Comparison of ENCODE assay signal across 30 cellular contexts in the genomic region with DNA sequence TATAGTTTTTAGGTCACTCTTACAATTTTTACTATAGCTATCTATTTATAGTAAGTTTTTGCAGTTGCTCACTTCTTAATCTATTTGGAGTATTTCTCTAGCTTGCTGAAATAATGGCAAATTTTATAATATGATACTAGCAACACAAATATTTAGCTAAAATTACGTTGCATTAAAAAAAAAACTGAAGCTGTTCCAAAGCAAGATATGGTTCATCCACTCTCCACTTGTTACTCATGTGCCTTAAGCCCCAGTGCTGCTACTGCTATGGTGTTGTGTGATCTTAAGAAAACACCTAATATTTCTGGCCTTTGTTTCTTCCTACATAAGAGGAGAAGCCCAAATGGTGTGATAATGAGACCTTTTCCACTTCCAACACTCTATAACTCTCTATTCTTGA. TPM values are rescaled to one million over a fixed set of nuclear protein-coding genes. Genes with fewer than 3 reads are reported as not detected.
"Had no signal": no experiment of that assay in that cellular context is flagged by ENCODE, and none has a peak within 500 bp of the region (broad histone marks: within the 10 kb centered on the region; RNA-seq: fewer than 3 reads in every experiment).

No MANE protein-coding gene starts in this region.

- H3K4me3 ChIP-seq: cardiac muscle cell, MG63, SJSA1 had no signal

- H3K9me3 ChIP-seq: MG63, SJSA1 had no signal

- H3K27me3 ChIP-seq: brain microvascular endothelial cell, cardiac muscle cell, MG63, SJSA1 had no signal

- DNase-seq: activated CD4-positive, alpha-beta T cell treated with anti-CD3 and anti-CD28 coated beads, Interleukin-2, amount 10 ng/mL, durations not matched to agents 24 days and 14 days; activated CD4-positive, alpha-beta T cell treated with anti-CD3 and anti-CD28 coated beads, Interleukin-2, amount 50 U/mL, for 48 hours; activated CD4-positive, CD25-positive, alpha-beta regulatory T cell treated with anti-CD3 and anti-CD28 coated beads, Interleukin-2, amount 50 U/mL, for 72 hours; activated CD8-positive, alpha-beta memory T cell treated with anti-CD3 and anti-CD28 coated beads, Interleukin-2, amount 10 ng/mL, durations not matched to agents 7 days and 5 days; activated gamma-delta T cell; activated naive CD4-positive, alpha-beta T cell treated with anti-CD3 and anti-CD28 coated beads for 36 hours; activated T-cell treated with anti-CD3 and anti-CD28 coated beads, Interleukin-2, amount 50 U/mL, for 4 hours; amygdala; brain microvascular endothelial cell; MV-4-11; NCI-H1105; NCI-H1436; NCI-H1694 treated with DMSO at 0.1 percent for 48 hours; NCI-H2029 treated with DMSO at 0.1 percent for 48 hours; NCI-H345; NCI-H510A; NCI-H526 treated with DMSO at 0.1 percent for 48 hours; NCI-H82; RPMI8226; SHP77; T-helper 17 cell; T-helper 9 cell had no signal

- ATAC-seq: activated CD8-positive, alpha-beta memory T cell treated with anti-CD3 and anti-CD28 coated beads, Interleukin-2, amount 10 ng/mL, durations not matched to agents 7 days and 5 days; activated T-cell treated with anti-CD3 and anti-CD28 coated beads, Interleukin-2, amount 50 U/mL, for 4 hours; activated T-helper 17 cell treated with anti-CD3 and anti-CD28 coated beads, Interleukin-2, amount 50 U/mL, for 72 hours; Panc1; T-helper 17 cell had no signal

- H3K27ac ChIP-seq: brain microvascular endothelial cell, cardiac muscle cell, KMS-11, SJSA1 had no signal

- H3K4me2 ChIP-seq: KMS-11 had no signal

- H3K9ac ChIP-seq: KMS-11 had no signal

- H3K36me3 ChIP-seq: brain microvascular endothelial cell, cardiac muscle cell, MG63, SJSA1 had no signal

RNA-seq across cellular contexts. Expression of a gene that starts 0.5 kb away (rescaled TPM):
- total RNA-seq: activated CD4-positive, alpha-beta T cell treated with anti-CD3 and anti-CD28 coated beads, Interleukin-2, amount 10 ng/mL, durations not matched to agents 24 days and 14 days; activated CD8-positive, alpha-beta memory T cell treated with anti-CD3 and anti-CD28 coated beads, Interleukin-2, amount 10 ng/mL, durations not matched to agents 7 days and 5 days; activated naive CD4-positive, alpha-beta T cell treated with anti-CD3 and anti-CD28 coated beads for 36 hours; activated T-cell treated with anti-CD3 and anti-CD28 coated beads, Interleukin-2, amount 50 U/mL, for 4 hours; activated T-helper 17 cell treated with anti-CD3 and anti-CD28 coated beads, Interleukin-2, amount 50 U/mL, for 72 hours; cardiac muscle cell; OCI-LY7; T-helper 17 cell; WTC11 had no signal
- polyA plus RNA-seq: cardiac muscle cell had no signal

RNA-seq across cellular contexts. Expression of a gene that starts 31.9 kb away (rescaled TPM):
- total RNA-seq: activated CD4-positive, alpha-beta T cell treated with anti-CD3 and anti-CD28 coated beads, Interleukin-2, amount 10 ng/mL, durations not matched to agents 24 days and 14 days; activated CD8-positive, alpha-beta memory T cell treated with anti-CD3 and anti-CD28 coated beads, Interleukin-2, amount 10 ng/mL, durations not matched to agents 7 days and 5 days; activated naive CD4-positive, alpha-beta T cell treated with anti-CD3 and anti-CD28 coated beads for 36 hours; activated T-cell treated with anti-CD3 and anti-CD28 coated beads, Interleukin-2, amount 50 U/mL, for 4 hours; cardiac muscle cell; OCI-LY7; T-helper 17 cell; WTC11 had no signal
- polyA plus RNA-seq: cardiac muscle cell had no signal

RNA-seq across cellular contexts. Expression of a gene that starts 45.0 kb away (rescaled TPM):
- total RNA-seq: activated CD4-positive, alpha-beta T cell treated with anti-CD3 and anti-CD28 coated beads, Interleukin-2, amount 10 ng/mL, durations not matched to agents 24 days and 14 days; activated CD8-positive, alpha-beta memory T cell treated with anti-CD3 and anti-CD28 coated beads, Interleukin-2, amount 10 ng/mL, durations not matched to agents 7 days and 5 days; activated naive CD4-positive, alpha-beta T cell treated with anti-CD3 and anti-CD28 coated beads for 36 hours; activated T-cell treated with anti-CD3 and anti-CD28 coated beads, Interleukin-2, amount 50 U/mL, for 4 hours; activated T-helper 17 cell treated with anti-CD3 and anti-CD28 coated beads, Interleukin-2, amount 50 U/mL, for 72 hours; cardiac muscle cell; OCI-LY7; WTC11 had no signal
